ENCODE assay signal across 9 cellular contexts in genomic region chr15:60374209-60374608, GRCh38. TPM values are rescaled to one million over a fixed set of nuclear protein-coding genes. Genes with fewer than 3 reads are reported as not detected.
DNase-seq lines count a peak whose midpoint lies in the region; ATAC-seq and TF ChIP-seq lines count a peak whose summit lies in the region.
"Had no signal": no experiment of that assay in that cellular context is flagged by ENCODE, and none has a peak within 500 bp of the region (broad histone marks: within the 10 kb centered on the region; RNA-seq: fewer than 3 reads in every experiment).

No MANE protein-coding gene starts in this region.

- ATAC-seq in Right ventricle myocardium inferior, result no peak
- ATAC-seq in effector memory CD8-positive, alpha-beta T cell (replicated peaks), result no peak
- no peak for ATAC-seq in aorta (ENCODE audit: low FRiP score)
- ATAC-seq in HG02678 (IDR thresholded peaks at IDR 0.05; ENCODE audit: unreplicated experiment), result no peak
- no peak for ATAC-seq in stimulated activated naive B cell treated with anti-CD40 and anti-IgM and Interleukin-4, amounts not matched to agents 10 μg/mL and 1 μg/mL and 100 μg/mL, for 72 hours (replicated peaks)

- H3K9me3 Mint-ChIP-seq in effector memory CD8-positive, alpha-beta T cell, result no peaks in the 10 kb centered on the region
- H3K9me3 Mint-ChIP-seq in stimulated activated naive B cell treated with anti-CD40 and anti-IgM and Interleukin-4, amounts not matched to agents 10 μg/mL and 1 μg/mL and 100 μg/mL, for 72 hours, result no peaks in the 10 kb centered on the region

- peaks cover 21 to 24% of the 10 kb centered on the region in 2 donors for H3K4me1 Mint-ChIP-seq in effector memory CD8-positive, alpha-beta T cell (ENCODE audit: low read depth in 2 of 2)
- no peaks in the 10 kb centered on the region for H3K4me1 Mint-ChIP-seq in stimulated activated naive B cell treated with anti-CD40 and anti-IgM and Interleukin-4, amounts not matched to agents 10 μg/mL and 1 μg/mL and 100 μg/mL, for 72 hours

- H3K27me3 ChIP-seq in right atrium auricular region, result no peaks in the 10 kb centered on the region
- H3K27me3 ChIP-seq in neuron (ENCODE audit: insufficient read depth, low read length), result no peaks in the 10 kb centered on the region
- no peaks in the 10 kb centered on the region for H3K27me3 ChIP-seq in aorta (ENCODE audit: control insufficient read depth in 1 of 2, insufficient read depth in 2 of 2, low read length in 1 of 2)

- peaks cover 0 to 80% of the 10 kb centered on the region in 2 donors for H3K4me1 ChIP-seq in right atrium auricular region
- H3K4me1 ChIP-seq in neuron (ENCODE audit: insufficient read depth, low read length), result peaks cover 32% of the 10 kb centered on the region
- peaks cover 15 to 35% of the 10 kb centered on the region in 2 donors for H3K4me1 ChIP-seq in aorta (ENCODE audit: control insufficient read depth in 1 of 2, insufficient read depth in 2 of 2, low read length in 2 of 2)

- H3K27ac ChIP-seq in right atrium auricular region (peak overlapping the region; percentile 79 to 80), aorta (ENCODE audit: low read depth in 1 of 2, low read length in 2 of 2) (peak overlapping the region; percentile 92 to 100)

- WGBS in aorta, 2 donors, result 4 to 7% methylated on average over 4 of the region's 4 CpGs

- H3K36me3 ChIP-seq in right atrium auricular region (peaks cover 20% of the 10 kb centered on the region), neuron (ENCODE audit: insufficient read depth, low read length) (no peaks in the 10 kb centered on the region), aorta (ENCODE audit: control insufficient read depth in 1 of 2, insufficient read depth in 2 of 2, low read length in 1 of 2) (peaks cover 0 to 5% of the 10 kb centered on the region in 2 donors)

- H3K36me3 Mint-ChIP-seq in effector memory CD8-positive, alpha-beta T cell (ENCODE audit: insufficient read depth), result peaks cover 70% of the 10 kb centered on the region
- peaks cover 45 to 59% of the 10 kb centered on the region in 2 donors for H3K36me3 Mint-ChIP-seq in stimulated activated naive B cell treated with anti-CD40 and anti-IgM and Interleukin-4, amounts not matched to agents 10 μg/mL and 1 μg/mL and 100 μg/mL, for 72 hours

- peak overlapping the region; percentile 73 for H2AFZ ChIP-seq in neuron (ENCODE audit: low read depth, low read length)

- peak overlapping the region; percentile 67 to 74 for H3K27ac Mint-ChIP-seq in effector memory CD8-positive, alpha-beta T cell
- H3K27ac Mint-ChIP-seq in stimulated activated naive B cell treated with anti-CD40 and anti-IgM and Interleukin-4, amounts not matched to agents 10 μg/mL and 1 μg/mL and 100 μg/mL, for 72 hours, result no peak overlapping the region

- DNase-seq in right atrium auricular region (ENCODE audit: low spot score) (no peak), Right ventricle myocardium inferior (ENCODE audit: missing footprints) (no peak), aorta (no peak), OCI-M1 (lab: John Stamatoyannopoulos, UW) (no peak)
- no peak for DNase-seq in effector memory CD8-positive, alpha-beta T cell
- DNase-seq in stimulated activated naive B cell treated with anti-CD40 and anti-IgM and Interleukin-4, amounts not matched to agents 10 μg/mL and 1 μg/mL and 100 μg/mL, for 72 hours, result no peak
- DNase-seq: NCI-H526 treated with DMSO at 0.1 percent for 48 hours had no signal

- no peak for TF ChIP-seq CTCF in right atrium auricular region (IDR thresholded peaks at IDR 0.05)

- H3K4me3 ChIP-seq in right atrium auricular region, result no peak overlapping the region
- H3K4me3 ChIP-seq in neuron (ENCODE audit: low read length), result no peak overlapping the region
- H3K4me3 ChIP-seq in aorta (ENCODE audit: low read length in 2 of 2), result no peak overlapping the region

- H3K9me3 ChIP-seq in right atrium auricular region, result no peaks in the 10 kb centered on the region
- H3K9me3 ChIP-seq in neuron (ENCODE audit: low read length), result no peaks in the 10 kb centered on the region
- no peaks in the 10 kb centered on the region for H3K9me3 ChIP-seq in aorta (ENCODE audit: control insufficient read depth, low read length)

- H3K27me3 Mint-ChIP-seq in effector memory CD8-positive, alpha-beta T cell, result no peaks in the 10 kb centered on the region
- H3K27me3 Mint-ChIP-seq in stimulated activated naive B cell treated with anti-CD40 and anti-IgM and Interleukin-4, amounts not matched to agents 10 μg/mL and 1 μg/mL and 100 μg/mL, for 72 hours, result no peaks in the 10 kb centered on the region

- intact Hi-C loops in Right ventricle myocardium inferior (cut with DNase I), result no loop called here
- intact Hi-C loops in aorta (cut with DNase I), result no loop called here

- H3K4me3 Mint-ChIP-seq in effector memory CD8-positive, alpha-beta T cell, result no peak overlapping the region
- no peak overlapping the region for H3K4me3 Mint-ChIP-seq in stimulated activated naive B cell treated with anti-CD40 and anti-IgM and Interleukin-4, amounts not matched to agents 10 μg/mL and 1 μg/mL and 100 μg/mL, for 72 hours

RNA-seq across cellular contexts. Expression of gene ANXA2, which starts 23.6 kb away (rescaled TPM):
- total RNA-seq in right atrium auricular region, result 100 to 1,000 TPM; 214 to 388 TPM
- 212 TPM for total RNA-seq in Right ventricle myocardium inferior
- 100 to 1,000 TPM; 699 to 767 TPM for total RNA-seq in aorta
- polyA plus RNA-seq in aorta, result 1,000 to 10,000 TPM in 1 of 2 donors, 100 to 1,000 TPM in 1; 827 to 1,029 TPM
